Comparison of ENCODE assay signal across 21 cellular contexts in the genomic region with DNA sequence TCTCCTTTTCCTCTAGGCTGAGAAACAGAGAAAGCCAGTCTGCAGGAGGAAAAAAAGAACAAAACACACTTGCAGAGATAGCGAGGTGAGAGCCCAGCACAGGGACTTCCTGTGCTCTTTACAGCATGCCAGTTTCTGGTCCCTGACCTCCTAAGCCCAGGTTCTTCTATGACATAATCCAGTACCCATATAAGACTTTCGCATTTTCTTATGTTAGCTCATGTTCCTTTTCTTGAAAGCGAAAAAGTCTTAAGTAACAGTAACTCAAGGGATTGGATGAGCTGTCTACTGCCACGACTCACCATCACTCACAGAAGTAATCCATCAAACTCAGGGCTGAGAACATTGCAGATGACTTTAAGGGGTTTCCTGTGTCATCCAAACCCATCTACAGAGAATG. TPM values are rescaled to one million over a fixed set of nuclear protein-coding genes. Genes with fewer than 3 reads are reported as not detected.
DNase-seq lines count a peak whose midpoint lies in the region; ATAC-seq and TF ChIP-seq lines count a peak whose summit lies in the region.
"Had no signal": no experiment of that assay in that cellular context is flagged by ENCODE, and none has a peak within 500 bp of the region (broad histone marks: within the 10 kb centered on the region; RNA-seq: fewer than 3 reads in every experiment).

No MANE protein-coding gene starts in this region.

- peak; percentile 9 for DNase-seq in activated naive CD4-positive, alpha-beta T cell treated with anti-CD3 and anti-CD28 coated beads for 36 hours
- DNase-seq in activated naive CD4-positive, alpha-beta T cell treated with anti-CD3 and anti-CD28 coated beads, Interleukin-2, amount 10 ng/mL, durations not matched to agents 7 days and 5 days, result no peak
- DNase-seq in RKO (ENCODE audit: low spot score) (peak; percentile 10), lung (ENCODE audit: low spot score) (peak; percentile 6), DMS53 treated with DMSO at 0.1 percent for 48 hours (lab: John Stamatoyannopoulos, UW; ENCODE audit: unreplicated experiment) (no peak), adrenal gland (no peak)
- no peak for DNase-seq in stimulated activated CD4-positive, alpha-beta T cell treated with anti-CD3 and anti-CD28 coated beads, Interleukin-2, amount 100 ng/mL, for 24 hours
- DNase-seq: C1 segment of cervical spinal cord, COR-L47, HFFc6, KBM-7, NCI-H1105 treated with DMSO at 0.1 percent for 48 hours, NCI-H187 treated with DMSO at 0.1 percent for 48 hours, NCI-H446, PC-9, Right ventricle myocardium superior, SK-N-SH had no signal

- H3K36me3 Mint-ChIP-seq in activated naive CD4-positive, alpha-beta T cell treated with anti-CD3 and anti-CD28 coated beads for 36 hours (ENCODE audit: low read depth), result no peaks in the 10 kb centered on the region
- H3K36me3 Mint-ChIP-seq in activated naive CD4-positive, alpha-beta T cell treated with anti-CD3 and anti-CD28 coated beads, Interleukin-2, amount 10 ng/mL, durations not matched to agents 7 days and 5 days, result no peaks in the 10 kb centered on the region

- H3K9me3 ChIP-seq in lung (ENCODE audit: control insufficient read depth in 2 of 2, insufficient read depth in 1 of 2, low read length in 1 of 2) (peaks cover 5 to 12% of the 10 kb centered on the region in 2 donors), adrenal gland (replicated peaks in 1 of 3) (no peaks in the 10 kb centered on the region)
- H3K9me3 ChIP-seq: SK-N-SH had no signal

- TF ChIP-seq CTCF in lung (IDR thresholded peaks at IDR 0.05; ENCODE audit: control extremely low read depth, extremely low read depth) (no peak), adrenal gland (IDR thresholded peaks at IDR 0.05) (no peak)

- peaks cover 0 to 2% of the 10 kb centered on the region in 2 donors for H3K36me3 ChIP-seq in lung (ENCODE audit: control insufficient read depth in 2 of 2, insufficient read depth in 2 of 2, low read length in 2 of 2)
- H3K36me3 ChIP-seq in adrenal gland (replicated peaks in 1 of 2), result no peaks in the 10 kb centered on the region

- no peak overlapping the region for H3K27ac Mint-ChIP-seq in activated naive CD4-positive, alpha-beta T cell treated with anti-CD3 and anti-CD28 coated beads for 36 hours
- H3K27ac Mint-ChIP-seq in activated naive CD4-positive, alpha-beta T cell treated with anti-CD3 and anti-CD28 coated beads, Interleukin-2, amount 10 ng/mL, durations not matched to agents 7 days and 5 days, result no peak overlapping the region
- H3K27ac Mint-ChIP-seq: HFFc6 had no signal

- H3K4me3 Mint-ChIP-seq in activated naive CD4-positive, alpha-beta T cell treated with anti-CD3 and anti-CD28 coated beads for 36 hours, result no peak overlapping the region
- no peak overlapping the region for H3K4me3 Mint-ChIP-seq in activated naive CD4-positive, alpha-beta T cell treated with anti-CD3 and anti-CD28 coated beads, Interleukin-2, amount 10 ng/mL, durations not matched to agents 7 days and 5 days
- H3K4me3 Mint-ChIP-seq: HFFc6 had no signal

- no peak for TF ChIP-seq POLR2A in adrenal gland (IDR thresholded peaks at IDR 0.05)

- H3K4me1 ChIP-seq in lung (ENCODE audit: control insufficient read depth in 2 of 2, insufficient read depth in 2 of 2, low read length in 2 of 2), result no peaks in the 10 kb centered on the region
- no peaks in the 10 kb centered on the region for H3K4me1 ChIP-seq in adrenal gland (replicated peaks in 1 of 2)

- H3K27me3 Mint-ChIP-seq in activated naive CD4-positive, alpha-beta T cell treated with anti-CD3 and anti-CD28 coated beads for 36 hours (ENCODE audit: low read depth), result no peaks in the 10 kb centered on the region
- peaks cover 18% of the 10 kb centered on the region for H3K27me3 Mint-ChIP-seq in activated naive CD4-positive, alpha-beta T cell treated with anti-CD3 and anti-CD28 coated beads, Interleukin-2, amount 10 ng/mL, durations not matched to agents 7 days and 5 days

- H3K4me3 ChIP-seq in lung (no peak overlapping the region), adrenal gland (no peak overlapping the region)
- H3K4me3 ChIP-seq: PC-9 had no signal

- H3K27me3 ChIP-seq in lung (ENCODE audit: control insufficient read depth, insufficient read depth), result no peaks in the 10 kb centered on the region
- H3K27me3 ChIP-seq in adrenal gland, result no peaks in the 10 kb centered on the region

- WGBS in lung, 2 donors, result 89% methylated on average over 4 of the region's 4 CpGs
- WGBS in adrenal gland, 4 donors, result 75 to 86% (median 79%) methylated on average over 4 of the region's 4 CpGs

- intact Hi-C loops in activated naive CD4-positive, alpha-beta T cell treated with anti-CD3 and anti-CD28 coated beads for 36 hours (cut with micrococcal nuclease), result no loop called here
- intact Hi-C loops in adrenal gland (cut with DNase I), result no loop called here

- H3K9me3 Mint-ChIP-seq in activated naive CD4-positive, alpha-beta T cell treated with anti-CD3 and anti-CD28 coated beads for 36 hours, result peaks cover 11% of the 10 kb centered on the region
- peaks cover 5% of the 10 kb centered on the region for H3K9me3 Mint-ChIP-seq in activated naive CD4-positive, alpha-beta T cell treated with anti-CD3 and anti-CD28 coated beads, Interleukin-2, amount 10 ng/mL, durations not matched to agents 7 days and 5 days
- H3K9me3 Mint-ChIP-seq: HFFc6 had no signal

- no peaks in the 10 kb centered on the region for H3K4me1 Mint-ChIP-seq in activated naive CD4-positive, alpha-beta T cell treated with anti-CD3 and anti-CD28 coated beads for 36 hours (ENCODE audit: low read depth)
- no peaks in the 10 kb centered on the region for H3K4me1 Mint-ChIP-seq in activated naive CD4-positive, alpha-beta T cell treated with anti-CD3 and anti-CD28 coated beads, Interleukin-2, amount 10 ng/mL, durations not matched to agents 7 days and 5 days

- H3K27ac ChIP-seq in lung (ENCODE audit: low read depth in 1 of 2, low read length in 1 of 2) (no peak overlapping the region), adrenal gland (no peak overlapping the region)
- H3K27ac ChIP-seq: PC-9 had no signal

- no peak for ATAC-seq in lung (ENCODE audit: insufficient read depth, low FRiP score)
- ATAC-seq in GM21390 (IDR thresholded peaks at IDR 0.05; ENCODE audit: unreplicated experiment), result no peak

- CTCF ChIA-PET in activated naive CD4-positive, alpha-beta T cell treated with anti-CD3 and anti-CD28 coated beads for 36 hours (lab: Charles Lee), result interaction anchor here (0.6 kb wide), 1 partner anchor 327 kb away, joined by 4 read pairs; no protein-coding TSS in a partner anchor
- CTCF ChIA-PET in activated naive CD4-positive, alpha-beta T cell treated with anti-CD3 and anti-CD28 coated beads, Interleukin-2, amount 10 ng/mL, durations not matched to agents 7 days and 5 days (lab: Charles Lee), result no interaction called here

RNA-seq across cellular contexts. Expression of a gene that starts 17.4 kb away (rescaled TPM):
- total RNA-seq in activated naive CD4-positive, alpha-beta T cell treated with anti-CD3 and anti-CD28 coated beads for 36 hours, result not detected
- total RNA-seq in lung, result not detected
- polyA plus RNA-seq in lung, result not detected
- total RNA-seq in adrenal gland, result not detected
- polyA plus RNA-seq in adrenal gland, result not detected
- total RNA-seq: A172, H1, HFFc6, MCF 10A, PC-9, Right ventricle myocardium superior had no signal
- polyA plus RNA-seq: H1, SK-N-SH had no signal

RNA-seq across cellular contexts. Expression of a gene that starts 34.2 kb away (rescaled TPM):
- total RNA-seq in activated naive CD4-positive, alpha-beta T cell treated with anti-CD3 and anti-CD28 coated beads for 36 hours, result under 1 TPM; 0.41 to 0.42 TPM
- total RNA-seq in lung (under 1 TPM; 0.09 to 0.55 TPM), adrenal gland (not detected)
- polyA plus RNA-seq in lung (under 1 TPM; 0.08 to 0.09 TPM), adrenal gland (under 1 TPM in 2 of 3 donors, not detected in 1; 0.03 to 0.05 TPM)
- total RNA-seq: A172, H1, HFFc6, MCF 10A, PC-9 had no signal
- polyA plus RNA-seq: SK-N-SH had no signal

Comparison
In these comparisons a context has a peak if more than half of its experiments do, and no peak if none do; other contexts are left out.
1. DNase-seq: peak in activated naive CD4-positive, alpha-beta T cell treated with anti-CD3 and anti-CD28 coated beads for 36 hours (single experiment), RKO (single experiment) and lung (single experiment); none in activated naive CD4-positive, alpha-beta T cell treated with anti-CD3 and anti-CD28 coated beads, Interleukin-2, amount 10 ng/mL, durations not matched to agents 7 days and 5 days (single experiment), DMS53 treated with DMSO at 0.1 percent for 48 hours (single experiment), stimulated activated CD4-positive, alpha-beta T cell treated with anti-CD3 and anti-CD28 coated beads, Interleukin-2, amount 100 ng/mL, for 24 hours (0 of 2) and adrenal gland (0 of 7).